In the genomic region with DNA sequence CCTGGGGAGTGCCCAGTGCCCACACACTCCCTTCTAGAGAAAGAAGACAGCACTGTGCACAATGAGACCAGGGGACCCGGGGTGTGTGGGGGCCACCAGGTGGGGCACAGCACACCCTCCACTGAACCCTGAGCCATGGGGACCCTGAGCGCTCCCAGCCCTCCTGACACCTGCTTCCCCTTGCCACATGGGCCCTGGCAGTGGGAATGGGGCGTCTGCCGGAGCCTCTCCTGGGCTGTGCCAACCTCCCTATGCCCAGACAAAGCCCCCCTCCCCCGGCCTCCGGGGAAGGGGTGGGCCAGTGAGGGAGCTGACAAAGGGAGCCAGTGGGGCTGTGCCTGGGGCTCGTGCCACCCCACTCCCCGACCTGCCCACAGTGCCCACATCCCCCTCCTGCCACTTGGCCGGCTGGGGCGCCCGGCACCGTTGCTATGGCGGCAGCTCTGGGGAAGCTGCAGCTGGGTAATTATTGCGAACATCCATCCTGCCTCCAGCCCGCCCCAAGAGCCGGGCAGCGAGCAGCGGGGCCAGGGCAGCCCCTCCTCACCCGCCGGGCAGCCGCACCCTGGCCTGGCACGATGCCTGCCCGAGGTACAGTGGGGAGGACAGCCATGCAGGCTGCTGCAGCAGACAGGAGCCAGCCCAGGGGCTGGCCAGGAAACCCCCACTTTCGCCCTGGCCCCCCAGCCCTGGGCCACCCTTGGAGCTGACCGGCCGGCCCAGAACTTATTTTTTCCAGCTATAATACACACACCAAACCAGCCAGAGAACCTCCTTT, we compare ENCODE assay signal across 9 cellular contexts. TPM values are rescaled to one million over a fixed set of nuclear protein-coding genes. Genes with fewer than 3 reads are reported as not detected.
DNase-seq lines count a peak whose midpoint lies in the region; ATAC-seq and TF ChIP-seq lines count a peak whose summit lies in the region.
"Had no signal": no experiment of that assay in that cellular context is flagged by ENCODE, and none has a peak within 500 bp of the region (broad histone marks: within the 10 kb centered on the region; RNA-seq: fewer than 3 reads in every experiment).

No MANE protein-coding gene starts in this region.

- H3K4me1 Mint-ChIP-seq in GM23338, result peaks cover 25% of the 10 kb centered on the region

- H3K9me3 ChIP-seq in esophagus muscularis mucosa (no peaks in the 10 kb centered on the region), smooth muscle cell (replicated peaks; ENCODE audit: low read depth) (no peaks in the 10 kb centered on the region)

- no peak for TF ChIP-seq POLR2A in esophagus muscularis mucosa (IDR thresholded peaks at IDR 0.05; ENCODE audit: low read depth)

- no peak overlapping the region for H3K27ac Mint-ChIP-seq in GM23338

- peaks cover 17% of the 10 kb centered on the region for H3K27me3 Mint-ChIP-seq in GM23338 (ENCODE audit: insufficient read depth, low read depth, poor library complexity)

- H3K9me3 Mint-ChIP-seq in GM23338, result no peaks in the 10 kb centered on the region

- H4K20me1 ChIP-seq in GM23338 (replicated peaks; ENCODE audit: insufficient read depth), result 0 out of 2 replicates have a peak, but pooled peaks cover 2% of the 10 kb centered on the region
- no peaks in the 10 kb centered on the region for H4K20me1 ChIP-seq in smooth muscle cell (ENCODE audit: low read depth)

- H3K4me1 ChIP-seq in GM23338 (ENCODE audit: insufficient read depth) (peaks cover 16% of the 10 kb centered on the region), esophagus muscularis mucosa (peaks cover 11 to 16% (median 15%) of the 10 kb centered on the region in 4 donors), smooth muscle cell (ENCODE audit: low read depth) (peaks cover 14% of the 10 kb centered on the region)

- CTCF ChIA-PET in RWPE1 (lab: Yijun Ruan, JAX), result interaction anchor here (0.6 to 1.9 kb wide), 6 partner anchors 11 to 142 kb away, joined by 3 to 6 read pairs (median 4); no protein-coding TSS in a partner anchor

- no peak for TF ChIP-seq EP300 in esophagus muscularis mucosa (IDR thresholded peaks at IDR 0.05)

- H2AFZ ChIP-seq in GM23338 (peak overlapping the region; percentile 100), smooth muscle cell (ENCODE audit: low read depth) (no peak overlapping the region)

- 0 out of 2 replicates have a peak overlapping the region, but pooled peaks have one; percentile 33 for H3K27ac ChIP-seq in GM23338 (ENCODE audit: low read depth)
- peak overlapping the region in 3 of 4 donors; percentile 13 to 52 (median 31) for H3K27ac ChIP-seq in esophagus muscularis mucosa (replicated peaks in 1 of 4)
- H3K27ac ChIP-seq in smooth muscle cell (ENCODE audit: low read depth), result no peak overlapping the region
- no peak overlapping the region; the same call in 1 of the 2 replicates for H3K27ac ChIP-seq in RWPE1
- H3K27ac ChIP-seq: VCaP had no signal

- DNase-seq in C1 segment of cervical spinal cord (lab: John Stamatoyannopoulos, UW), result peak in 12 of 14 donors; percentile 19 to 77 (median 52)
- DNase-seq in GM23338 (ENCODE audit: low spot score), result no peak
- peak; percentile 63 for DNase-seq in NCI-H510A (lab: John Stamatoyannopoulos, UW)
- DNase-seq in esophagus muscularis mucosa (ENCODE audit: extremely low spot score), result no peak
- DNase-seq in smooth muscle cell (lab: John Stamatoyannopoulos, UW; ENCODE audit: unreplicated experiment), result no peak
- no peak for DNase-seq in RWPE1 (ENCODE audit: low spot score)
- no peak for DNase-seq in EL

- intact Hi-C loops in esophagus muscularis mucosa (cut with DNase I), result no loop called here

- no peak overlapping the region for H3K4me3 Mint-ChIP-seq in GM23338

- TF ChIP-seq CTCF in GM23338 (conservative IDR thresholded peaks at IDR 0.05; ENCODE audit: low read depth in 2 of 2) (no peak), esophagus muscularis mucosa (IDR thresholded peaks at IDR 0.05) (no peak), smooth muscle cell (IDR thresholded peaks at IDR 0.05; ENCODE audit: borderline replicate concordance, insufficient read depth, poor library complexity, severe bottlenecking) (no peak), RWPE1 (conservative IDR thresholded peaks at IDR 0.05; ENCODE audit: low read depth) (no peak)

- H3F3A ChIP-seq in GM23338 (replicated peaks; ENCODE audit: low read depth), result peaks cover 45% of the 10 kb centered on the region
- no peaks in the 10 kb centered on the region for H3F3A ChIP-seq in smooth muscle cell (ENCODE audit: low read depth)

- H3K4me3 ChIP-seq in GM23338 (peak overlapping the region; percentile 41; the same call in 1 of the 2 replicates), esophagus muscularis mucosa (peak overlapping the region; percentile 15 to 39 (median 30)), smooth muscle cell (no peak overlapping the region)

- POLR2A ChIA-PET in RWPE1 (lab: Yijun Ruan, JAX; ENCODE audit: low non-redundant PET), result no interaction called here

- no peaks in the 10 kb centered on the region for H3K36me3 Mint-ChIP-seq in GM23338 (ENCODE audit: low read depth)

- no peak for ATAC-seq in GM23338
- no peak for ATAC-seq in HG02840 (IDR thresholded peaks at IDR 0.05; ENCODE audit: low FRiP score, unreplicated experiment)

- H3K27me3 ChIP-seq in GM23338 (ENCODE audit: insufficient read depth) (no peaks in the 10 kb centered on the region), esophagus muscularis mucosa (peaks cover 0 to 13% (median 0%) of the 10 kb centered on the region in 4 donors), smooth muscle cell (ENCODE audit: low read depth) (no peaks in the 10 kb centered on the region)

- H3K36me3 ChIP-seq in GM23338 (ENCODE audit: insufficient read depth), result no peaks in the 10 kb centered on the region
- no peaks in the 10 kb centered on the region for H3K36me3 ChIP-seq in esophagus muscularis mucosa
- H3K36me3 ChIP-seq in smooth muscle cell (ENCODE audit: low read depth), result no peaks in the 10 kb centered on the region

- no peaks in the 10 kb centered on the region for H3K9me2 ChIP-seq in GM23338 (ENCODE audit: insufficient read depth)

- H3K4me2 ChIP-seq in GM23338 (peak overlapping the region; percentile 79), smooth muscle cell (peak overlapping the region; percentile 54)

- WGBS in esophagus muscularis mucosa, result 25% methylated on average over 6 of the region's 26 CpGs
- 89% methylated on average over 20 of the region's 26 CpGs for WGBS in smooth muscle cell (ENCODE audit: low lambda C conversion rate)

- no peak overlapping the region for H3K9ac ChIP-seq in smooth muscle cell (ENCODE audit: low read depth)

- H3K79me2 ChIP-seq in GM23338 (replicated peaks; ENCODE audit: insufficient read depth), result no peaks in the 10 kb centered on the region
- no peaks in the 10 kb centered on the region for H3K79me2 ChIP-seq in smooth muscle cell (ENCODE audit: low read depth)

TF ChIP-seq in GM23338, 12 proteins besides CTCF, POLR2A, EP300 and RAD21 (continues in another document):
- TF ChIP-seq NANOG (IDR thresholded peaks at IDR 0.05; ENCODE audit: borderline replicate concordance), result no peak
- TF ChIP-seq ZNF114 (CRISPR knock-in tag; IDR thresholded peaks at IDR 0.05), result no peak
- no peak for TF ChIP-seq EZH2 (IDR thresholded peaks at IDR 0.05; ENCODE audit: low read depth, unreplicated experiment)
- TF ChIP-seq ETS1 (IDR thresholded peaks at IDR 0.05), result no peak
- TF ChIP-seq EZH2phosphoT487 (IDR thresholded peaks at IDR 0.05; ENCODE audit: unreplicated experiment), result no peak
- TF ChIP-seq, protein P1, sequence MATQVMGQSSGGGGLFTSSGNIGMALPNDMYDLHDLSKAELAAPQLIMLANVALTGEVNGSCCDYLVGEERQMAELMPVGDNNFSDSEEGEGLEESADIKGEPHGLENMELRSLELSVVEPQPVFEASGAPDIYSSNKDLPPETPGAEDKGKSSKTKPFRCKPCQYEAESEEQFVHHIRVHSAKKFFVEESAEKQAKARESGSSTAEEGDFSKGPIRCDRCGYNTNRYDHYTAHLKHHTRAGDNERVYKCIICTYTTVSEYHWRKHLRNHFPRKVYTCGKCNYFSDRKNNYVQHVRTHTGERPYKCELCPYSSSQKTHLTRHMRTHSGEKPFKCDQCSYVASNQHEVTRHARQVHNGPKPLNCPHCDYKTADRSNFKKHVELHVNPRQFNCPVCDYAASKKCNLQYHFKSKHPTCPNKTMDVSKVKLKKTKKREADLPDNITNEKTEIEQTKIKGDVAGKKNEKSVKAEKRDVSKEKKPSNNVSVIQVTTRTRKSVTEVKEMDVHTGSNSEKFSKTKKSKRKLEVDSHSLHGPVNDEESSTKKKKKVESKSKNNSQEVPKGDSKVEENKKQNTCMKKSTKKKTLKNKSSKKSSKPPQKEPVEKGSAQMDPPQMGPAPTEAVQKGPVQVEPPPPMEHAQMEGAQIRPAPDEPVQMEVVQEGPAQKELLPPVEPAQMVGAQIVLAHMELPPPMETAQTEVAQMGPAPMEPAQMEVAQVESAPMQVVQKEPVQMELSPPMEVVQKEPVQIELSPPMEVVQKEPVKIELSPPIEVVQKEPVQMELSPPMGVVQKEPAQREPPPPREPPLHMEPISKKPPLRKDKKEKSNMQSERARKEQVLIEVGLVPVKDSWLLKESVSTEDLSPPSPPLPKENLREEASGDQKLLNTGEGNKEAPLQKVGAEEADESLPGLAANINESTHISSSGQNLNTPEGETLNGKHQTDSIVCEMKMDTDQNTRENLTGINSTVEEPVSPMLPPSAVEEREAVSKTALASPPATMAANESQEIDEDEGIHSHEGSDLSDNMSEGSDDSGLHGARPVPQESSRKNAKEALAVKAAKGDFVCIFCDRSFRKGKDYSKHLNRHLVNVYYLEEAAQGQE (IDR thresholded peaks at IDR 0.05; ENCODE audit: unreplicated experiment), result no peak
- no peak for TF ChIP-seq ZNF331 (CRISPR knock-in tag; IDR thresholded peaks at IDR 0.05; ENCODE audit: low read depth)
- no peak for TF ChIP-seq CREB1 (CRISPR knock-in tag; IDR thresholded peaks at IDR 0.05; ENCODE audit: low read depth)

RNA-seq across cellular contexts. Expression of gene NOL4L, which starts 41.9 kb away (rescaled TPM):
- total RNA-seq in GM23338 (2014; rRNA removed; shearing (Covaris generic)), result 32.8 and 38.8 TPM in 2 replicates
- polyA plus RNA-seq in GM23338 (2016; fragmentation: Nextera tagmentation; extraction: Ambion mirVana), result 36.7 and 39.2 TPM in 2 replicates
- total RNA-seq in esophagus muscularis mucosa, result 10 to 100 TPM in 2 of 4 donors, 1 to 10 TPM in 2; 5.8 to 19.4 (median 12.8) TPM
- 26.0 and 26.6 TPM in 2 replicates for total RNA-seq in smooth muscle cell
- 26.2 and 28.7 TPM in 2 replicates for polyA plus RNA-seq in smooth muscle cell

RNA-seq across cellular contexts. Expression of gene C20orf203, which starts 46.7 kb away (rescaled TPM):
- 0.08 TPM in 1 of 2 replicates, not detected in the other for total RNA-seq in GM23338 (2014; rRNA removed; shearing (Covaris generic))
- 0.03 and 0.11 TPM in 2 replicates for polyA plus RNA-seq in GM23338 (2016; fragmentation: Nextera tagmentation; extraction: Ambion mirVana)
- under 1 TPM in 1 of 4 donors, not detected in 3; 0.06 TPM for total RNA-seq in esophagus muscularis mucosa
- total RNA-seq in smooth muscle cell, result 0.13 TPM in 1 of 2 replicates, not detected in the other
- not detected in 2 replicates for polyA plus RNA-seq in smooth muscle cell

Comparison
In these comparisons a context has a peak if more than half of its experiments do, and no peak if none do; other contexts are left out.
1. DNase-seq: peak in C1 segment of cervical spinal cord (12 of 14) and NCI-H510A (single experiment); none in GM23338 (single experiment), esophagus muscularis mucosa (single experiment), smooth muscle cell (single experiment), RWPE1 (single experiment) and EL (single experiment).
2. H3K27ac ChIP-seq: peak in GM23338 (single experiment) and esophagus muscularis mucosa (3 of 4); none in smooth muscle cell (single experiment) and RWPE1 (single experiment).